16 cellular contexts compared by ENCODE assay signal in genomic region chr3:102037791-102038190, GRCh38.
"Had no signal": no experiment of that assay in that cellular context is flagged by ENCODE, and none has a peak within 500 bp of the region (broad histone marks: within the 10 kb centered on the region; RNA-seq: fewer than 3 reads in every experiment).

No MANE protein-coding gene starts in this region.

- H3K36me3 Mint-ChIP-seq: type B pancreatic cell had no signal

- H3K4me1 Mint-ChIP-seq: activated CD4-positive, alpha-beta T cell treated with anti-CD3 and anti-CD28 coated beads, Interleukin-2, amount 10 ng/mL, durations not matched to agents 7 days and 5 days; activated naive CD4-positive, alpha-beta T cell treated with anti-CD3 and anti-CD28 coated beads, Interleukin-2, amount 50 U/mL, for 24 hours; nephron progenitor cell had no signal

- H3K4me3 Mint-ChIP-seq: activated CD4-positive, alpha-beta T cell treated with anti-CD3 and anti-CD28 coated beads, Interleukin-2, amount 10 ng/mL, durations not matched to agents 7 days and 5 days; activated naive CD4-positive, alpha-beta T cell treated with anti-CD3 and anti-CD28 coated beads, Interleukin-2, amount 50 U/mL, for 24 hours; activated T-cell treated with anti-CD3 and anti-CD28 coated beads, Interleukin-2, amount 50 U/mL, for 72 hours; nephron progenitor cell; type B pancreatic cell had no signal

- H3K27me3 Mint-ChIP-seq: activated CD4-positive, alpha-beta T cell treated with anti-CD3 and anti-CD28 coated beads, Interleukin-2, amount 10 ng/mL, durations not matched to agents 7 days and 5 days; activated naive CD4-positive, alpha-beta T cell treated with anti-CD3 and anti-CD28 coated beads, Interleukin-2, amount 50 U/mL, for 24 hours; type B pancreatic cell had no signal

- DNase-seq: activated CD4-positive, alpha-beta T cell treated with anti-CD3 and anti-CD28 coated beads, Interleukin-2, amount 10 ng/mL, durations not matched to agents 7 days and 5 days; activated CD4-positive, CD25-positive, alpha-beta regulatory T cell; activated CD8-positive, alpha-beta memory T cell treated with anti-CD3 and anti-CD28 coated beads, Interleukin-2, amount 50 U/mL, for 4 hours; activated effector memory CD4-positive, alpha-beta T cell treated with anti-CD3 and anti-CD28 coated beads, Interleukin-2, amount 50 U/mL, for 16 hours; activated T-cell treated with anti-CD3 and anti-CD28 coated beads, Interleukin-2, amount 50 U/mL, for 72 hours; effector CD8-positive, alpha-beta T cell; heart right ventricle; left lung; nephron progenitor cell; retina; stomach had no signal

- H3K27ac ChIP-seq: heart right ventricle, left lung, stomach had no signal

- ATAC-seq: activated T-cell treated with anti-CD3 and anti-CD28 coated beads, Interleukin-2, amount 50 U/mL, for 72 hours; gastroesophageal sphincter had no signal

- H3K4me1 ChIP-seq: gastroesophageal sphincter, left lung, stomach had no signal

- H3K4me3 ChIP-seq: esophagus muscularis mucosa, gastroesophageal sphincter, heart right ventricle, left lung, stomach had no signal

- H3K27me3 ChIP-seq: esophagus muscularis mucosa, gastroesophageal sphincter, heart right ventricle, left lung, stomach had no signal

- H3K36me3 ChIP-seq: esophagus muscularis mucosa, gastroesophageal sphincter, heart right ventricle, left lung, stomach had no signal

- H3K27ac Mint-ChIP-seq: activated CD4-positive, alpha-beta T cell treated with anti-CD3 and anti-CD28 coated beads, Interleukin-2, amount 10 ng/mL, durations not matched to agents 7 days and 5 days; activated naive CD4-positive, alpha-beta T cell treated with anti-CD3 and anti-CD28 coated beads, Interleukin-2, amount 50 U/mL, for 24 hours; dendritic cell treated with granulocyte-macrophage colony-stimulating factor and Interleukin-4, amounts not matched to agents 40 ng/mL and 50 ng/mL, for 4 days; nephron progenitor cell; type B pancreatic cell had no signal
